Comparison of ENCODE assay signal across 1 cellular context in genomic region chr2:86280191-86280667, GRCh38.
TF ChIP-seq lines count a peak whose summit lies in the region.

No MANE protein-coding gene starts in this region.

TF ChIP-seq in HEK293, 187 proteins besides CTCF, POLR2A, EP300 and RAD21 (continued from another document):
- TF ChIP-seq ZNF398 (tag by site-specific recombination; IDR thresholded peaks at IDR 0.05) (no peak), MYNN (tag by site-specific recombination; IDR thresholded peaks at IDR 0.05; ENCODE audit: borderline replicate concordance) (no peak), ZBTB6 (tag by site-specific recombination; IDR thresholded peaks at IDR 0.05) (no peak)
